In the genomic region with DNA sequence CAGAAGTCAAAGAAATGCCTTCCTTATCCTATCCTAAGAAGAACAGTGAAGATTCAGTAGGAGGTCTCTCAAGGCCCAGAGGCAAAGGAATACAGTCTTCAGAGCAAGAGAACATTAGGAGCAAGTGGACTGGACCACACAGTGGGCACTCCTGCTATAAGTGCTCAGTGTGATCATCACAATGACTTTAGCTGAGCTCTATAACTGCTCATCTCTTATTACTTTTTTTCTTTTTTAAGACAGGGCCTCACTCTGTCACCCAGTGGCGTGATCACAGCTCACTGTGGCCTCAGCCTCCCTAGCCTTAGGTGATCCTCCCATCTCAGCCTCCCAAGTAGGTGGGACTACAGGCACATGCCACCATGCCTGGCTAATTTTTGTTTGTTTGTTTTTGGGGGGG, we compare ENCODE assay signal across 13 cellular contexts. TPM values are rescaled to one million over a fixed set of nuclear protein-coding genes. Genes with fewer than 3 reads are reported as not detected.
"Had no signal": no experiment of that assay in that cellular context is flagged by ENCODE, and none has a peak within 500 bp of the region (broad histone marks: within the 10 kb centered on the region; RNA-seq: fewer than 3 reads in every experiment).

No MANE protein-coding gene starts in this region.

- ATAC-seq: activated CD8-positive, alpha-beta T cell treated with anti-CD3 and anti-CD28 coated beads for 36 hours had no signal

- DNase-seq: activated B cell treated with CpG ODN at 0.5 μM for 24 hours; activated effector memory CD4-positive, alpha-beta T cell treated with Interleukin-2 at 50 U/mL for 16 hours; effector CD8-positive, alpha-beta T cell had no signal

- H3K36me3 ChIP-seq: esophagus muscularis mucosa, gastroesophageal sphincter, heart right ventricle, ovary, transverse colon, uterus had no signal

- H3K4me1 ChIP-seq: psoas muscle, transverse colon had no signal

- H3K27ac ChIP-seq: esophagus muscularis mucosa, gastroesophageal sphincter, ovary, psoas muscle, skin epidermis, transverse colon, uterus had no signal

- H3K9me3 ChIP-seq: esophagus muscularis mucosa, gastroesophageal sphincter, heart right ventricle, ovary, psoas muscle, transverse colon, uterus had no signal

- H3K4me3 ChIP-seq: esophagus muscularis mucosa, gastroesophageal sphincter, heart right ventricle, ovary, psoas muscle, skin epidermis, transverse colon, uterus had no signal

- H3K27me3 ChIP-seq: esophagus muscularis mucosa, gastroesophageal sphincter, ovary, transverse colon, uterus had no signal

RNA-seq across cellular contexts. Expression of gene COL8A1, which starts 48.1 kb away (rescaled TPM):
- total RNA-seq: activated CD8-positive, alpha-beta T cell treated with anti-CD3 and anti-CD28 coated beads for 36 hours; mononuclear cell had no signal
